ENCODE assay signal across 21 cellular contexts in genomic region chr13:93435651-93436050, GRCh38.
DNase-seq lines count a peak whose midpoint lies in the region; ATAC-seq, FAIRE-seq and TF ChIP-seq lines count a peak whose summit lies in the region.
"Had no signal": no experiment of that assay in that cellular context is flagged by ENCODE, and none has a peak within 500 bp of the region (broad histone marks: within the 10 kb centered on the region; RNA-seq: fewer than 3 reads in every experiment).

No MANE protein-coding gene starts in this region.

- no peaks in the 10 kb centered on the region for H3K27me3 ChIP-seq in astrocyte (ENCODE audit: insufficient read depth, low read length)

- H3K79me2 ChIP-seq in astrocyte (ENCODE audit: insufficient read depth, low read length) = peaks cover 2% of the 10 kb centered on the region

- H3K27me3 Mint-ChIP-seq in astrocyte (ENCODE audit: low read depth, unreplicated experiment) (no peaks in the 10 kb centered on the region), T-cell (no peaks in the 10 kb centered on the region)

- POLR2A ChIA-PET in T-cell (lab: Charles Lee) = interaction anchor here in 1 of 2 donors (0.6 kb wide), 1 partner anchor 27 kb away, joined by 5 read pairs; no protein-coding TSS in a partner anchor

- FAIRE-seq in H54 (lab: Jason Lieb, UNC) (peak; percentile 65), astrocyte (lab: Jason Lieb, UNC) (no peak)
- FAIRE-seq: A204.1, G401.6, GM12878, GM18507, H1 had no signal

- H3K36me3 ChIP-seq in astrocyte (ENCODE audit: insufficient read depth, low read length) = no peaks in the 10 kb centered on the region

- H3K27ac Mint-ChIP-seq in astrocyte (ENCODE audit: unreplicated experiment) = peak overlapping the region; percentile 15
- no peak overlapping the region for H3K27ac Mint-ChIP-seq in T-cell
- H3K27ac Mint-ChIP-seq: CD4-positive, alpha-beta memory T cell; H9 had no signal

- no peak overlapping the region for H3K4me2 ChIP-seq in astrocyte (ENCODE audit: low read length)

- DNase-seq in NCI-H526 (lab: John Stamatoyannopoulos, UW) (peak; percentile 31 to 44), NCI-H526 treated with DMSO at 0.1 percent for 48 hours (lab: John Stamatoyannopoulos, UW) (no peak), Caki2 (ENCODE audit: low read depth) (peak; percentile 2), H54 (ENCODE audit: insufficient read length, low spot score) (no peak), astrocyte (ENCODE audit: low read depth) (no peak), activated gamma-delta T cell treated with Interleukin-2 at 50 U/mL for 16 hours (no peak), T-cell (no peak), NCI-H1930 (lab: John Stamatoyannopoulos, UW) (no peak)
- DNase-seq: C1 segment of cervical spinal cord; CD4-positive, alpha-beta memory T cell; COR-L47; DMS153; DND-41; H9 had no signal

- no peak for TF ChIP-seq POLR2A in H54 (IDR thresholded peaks at IDR 0.05; ENCODE audit: low read depth, low read length)

- H3K27ac ChIP-seq in astrocyte (ENCODE audit: low read depth, low read length) = no peak overlapping the region
- H3K27ac ChIP-seq: 22Rv1 had no signal

- no peaks in the 10 kb centered on the region for H3K4me1 ChIP-seq in astrocyte (ENCODE audit: insufficient read depth, low read length)

- H3K9me3 Mint-ChIP-seq in astrocyte (ENCODE audit: unreplicated experiment) = no peaks in the 10 kb centered on the region
- H3K9me3 Mint-ChIP-seq in T-cell = peaks cover 2 to 9% (median 4%) of the 10 kb centered on the region in 3 donors

- CTCF ChIA-PET in T-cell (lab: Charles Lee) = no interaction called here

- no peaks in the 10 kb centered on the region for H3K9me3 ChIP-seq in astrocyte (ENCODE audit: insufficient read depth, low read depth, low read length)

- peaks cover 4% of the 10 kb centered on the region for H3K4me1 Mint-ChIP-seq in astrocyte (ENCODE audit: low read depth, unreplicated experiment)
- H3K4me1 Mint-ChIP-seq in T-cell = no peaks in the 10 kb centered on the region
- H3K4me1 Mint-ChIP-seq: CD4-positive, alpha-beta memory T cell; H9 had no signal

- no peak for ATAC-seq in T-cell (replicated peaks in 1 of 4)
- ATAC-seq: GM12878, HCT116 had no signal

- no peak overlapping the region for H3K4me3 ChIP-seq in astrocyte (ENCODE audit: insufficient read depth, low read depth, low read length)
- H3K4me3 ChIP-seq: GM12878 had no signal

- TF ChIP-seq CTCF in astrocyte (IDR thresholded peaks at IDR 0.05; ENCODE audit: insufficient read depth, low read depth, low read length) = no peak

- in situ Hi-C loops in Caki2 (cut with HindIII; ENCODE audit: low pct_unique_long_range_greater_than_20kb, low sequenced_read_pairs) = no loop called here

- H3K36me3 Mint-ChIP-seq in astrocyte (ENCODE audit: low read depth, unreplicated experiment) = peaks cover 4% of the 10 kb centered on the region
- no peaks in the 10 kb centered on the region for H3K36me3 Mint-ChIP-seq in T-cell
- H3K36me3 Mint-ChIP-seq: CD4-positive, alpha-beta memory T cell had no signal

- H2AFZ ChIP-seq in astrocyte (ENCODE audit: low read depth, low read length) = no peak overlapping the region

- peaks cover 3% of the 10 kb centered on the region for H4K20me1 ChIP-seq in astrocyte (ENCODE audit: insufficient read depth, low read length)

- no peak overlapping the region for H3K4me3 Mint-ChIP-seq in astrocyte (ENCODE audit: unreplicated experiment)
- no peak overlapping the region for H3K4me3 Mint-ChIP-seq in T-cell
- H3K4me3 Mint-ChIP-seq: CD4-positive, alpha-beta memory T cell; H9 had no signal

- no peak overlapping the region for H3K9ac ChIP-seq in astrocyte (ENCODE audit: low read length)

Comparison
In these comparisons a context has a peak if more than half of its experiments do, and no peak if none do; other contexts are left out.
1. DNase-seq: peak in NCI-H526 (2 of 2) and Caki2 (single experiment); none in NCI-H526 treated with DMSO at 0.1 percent for 48 hours (single experiment), H54 (single experiment), astrocyte (single experiment), activated gamma-delta T cell treated with Interleukin-2 at 50 U/mL for 16 hours (single experiment), T-cell (0 of 34) and NCI-H1930 (0 of 2).